ENCODE assay signal across 20 cellular contexts in the genomic region with DNA sequence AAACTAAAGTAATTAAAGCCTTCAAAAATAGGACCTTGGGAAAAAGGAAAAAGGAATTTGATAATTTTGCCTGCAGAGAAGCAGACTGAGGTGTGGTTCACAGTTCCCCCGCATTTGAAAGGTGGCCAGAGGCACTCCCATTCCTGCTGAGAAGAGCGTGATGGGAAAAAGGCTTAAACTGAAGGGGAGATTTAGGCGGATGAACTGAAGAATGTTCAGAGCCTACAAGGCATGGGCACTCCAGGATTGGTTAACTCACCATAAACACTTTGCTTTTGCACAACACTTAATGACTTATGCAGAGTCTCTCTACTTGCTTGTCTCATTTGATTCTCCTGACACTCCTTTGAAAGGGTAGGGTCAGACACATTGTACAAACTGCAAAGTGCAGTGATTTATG.
"Had no signal": no experiment of that assay in that cellular context is flagged by ENCODE, and none has a peak within 500 bp of the region (broad histone marks: within the 10 kb centered on the region; RNA-seq: fewer than 3 reads in every experiment).

No MANE protein-coding gene starts in this region.

- H3K27ac Mint-ChIP-seq: activated naive CD4-positive, alpha-beta T cell treated with anti-CD3 and anti-CD28 coated beads, Interleukin-2, amount 50 U/mL, for 24 hours; activated T-cell treated with anti-CD3 and anti-CD28 coated beads, Interleukin-2, amount 50 U/mL, for 72 hours; memory B cell had no signal

- H3K36me3 Mint-ChIP-seq: activated naive CD4-positive, alpha-beta T cell treated with anti-CD3 and anti-CD28 coated beads, Interleukin-2, amount 50 U/mL, for 24 hours; memory B cell had no signal

- H3K4me3 ChIP-seq: left lung, tibial artery had no signal

- H3K27me3 ChIP-seq: left lung, tibial artery had no signal

- H3K36me3 ChIP-seq: left lung, tibial artery, WERI-Rb-1 had no signal

- DNase-seq: activated CD4-positive, alpha-beta T cell treated with anti-CD3 and anti-CD28 coated beads for 1 hour; activated CD4-positive, alpha-beta T cell treated with anti-CD3 and anti-CD28 coated beads, Interleukin-2, amount 50 U/mL, for 4 hours; activated effector memory CD4-positive, alpha-beta T cell treated with anti-CD3 and anti-CD28 coated beads, Interleukin-2, amount 50 U/mL, for 16 hours; activated T-cell treated with anti-CD3 and anti-CD28 coated beads, Interleukin-2, amount 50 U/mL, for 72 hours; effector CD4-positive, alpha-beta T cell; foreskin melanocyte; glutamatergic neuron; hippocampal formation; left lung; naive thymus-derived CD4-positive, alpha-beta T cell; stimulated activated CD4-positive, alpha-beta T cell treated with anti-CD3 and anti-CD28 coated beads, Interleukin-12 subunit alpha, Interleukin-12 subunit beta, amount 100 ng/mL, for 4 hours; stimulated activated CD4-positive, alpha-beta T cell treated with anti-CD3 and anti-CD28 coated beads, Interleukin-1b, Interleukin-23, amount 100 ng/mL, for 48 hours; stimulated activated CD8-positive, alpha-beta memory T cell treated with anti-CD3 and anti-CD28 coated beads, Interleukin-4, amount 100 ng/mL, for 48 hours; stimulated activated naive CD4-positive, alpha-beta T cell treated with Interleukin-2 at 50 U/mL for 16 hours; SW 1271; T-helper 2 cell; tibial artery; WERI-Rb-1 had no signal

- H3K9me3 ChIP-seq: left lung, tibial artery had no signal

- H3K27me3 Mint-ChIP-seq: activated naive CD4-positive, alpha-beta T cell treated with anti-CD3 and anti-CD28 coated beads, Interleukin-2, amount 50 U/mL, for 24 hours; naive thymus-derived CD4-positive, alpha-beta T cell had no signal

- H3K4me3 Mint-ChIP-seq: activated naive CD4-positive, alpha-beta T cell treated with anti-CD3 and anti-CD28 coated beads, Interleukin-2, amount 50 U/mL, for 24 hours; activated T-cell treated with anti-CD3 and anti-CD28 coated beads, Interleukin-2, amount 50 U/mL, for 72 hours; memory B cell; naive thymus-derived CD4-positive, alpha-beta T cell had no signal

- H3K27ac ChIP-seq: left lung, tibial artery, WERI-Rb-1 had no signal

- H3K4me1 ChIP-seq: left lung, tibial artery had no signal

- H3K9me3 Mint-ChIP-seq: activated naive CD4-positive, alpha-beta T cell treated with anti-CD3 and anti-CD28 coated beads, Interleukin-2, amount 50 U/mL, for 24 hours had no signal
